ENCODE assay signal across 15 cellular contexts in genomic region chr1:54835970-54836369, GRCh38. TPM values are rescaled to one million over a fixed set of nuclear protein-coding genes. Genes with fewer than 3 reads are reported as not detected.
"Had no signal": no experiment of that assay in that cellular context is flagged by ENCODE, and none has a peak within 500 bp of the region (broad histone marks: within the 10 kb centered on the region; RNA-seq: fewer than 3 reads in every experiment).

No MANE protein-coding gene starts in this region.

- H3K27me3 ChIP-seq: testis, vagina had no signal

- H3K4me3 ChIP-seq: testis, vagina had no signal

- H3K27me3 Mint-ChIP-seq: activated T-cell treated with anti-CD3 and anti-CD28 coated beads, Interleukin-2, amount 50 U/mL, for 24 hours; T-helper 17 cell had no signal

- H3K4me1 ChIP-seq: testis, vagina had no signal

- H3K27ac Mint-ChIP-seq: activated naive CD8-positive, alpha-beta T cell treated with anti-CD3 and anti-CD28 coated beads, Interleukin-2, amount 10 ng/mL, durations not matched to agents 7 days and 5 days; activated T-cell treated with anti-CD3 and anti-CD28 coated beads, Interleukin-2, amount 50 U/mL, for 24 hours; nephron progenitor cell; T-helper 17 cell had no signal

- H3K4me3 Mint-ChIP-seq: activated naive CD8-positive, alpha-beta T cell treated with anti-CD3 and anti-CD28 coated beads, Interleukin-2, amount 10 ng/mL, durations not matched to agents 7 days and 5 days; activated T-cell treated with anti-CD3 and anti-CD28 coated beads, Interleukin-2, amount 50 U/mL, for 24 hours; nephron progenitor cell; T-helper 17 cell had no signal

- DNase-seq: activated CD4-positive, alpha-beta T cell treated with anti-CD3 and anti-CD28 coated beads, Interleukin-2, amount 50 U/mL, for 1 hour; activated CD4-positive, CD25-positive, alpha-beta regulatory T cell; activated gamma-delta T cell; activated naive CD8-positive, alpha-beta T cell treated with anti-CD3 and anti-CD28 coated beads, Interleukin-2, amount 10 ng/mL, durations not matched to agents 7 days and 5 days; activated T-cell treated with anti-CD3 and anti-CD28 coated beads, Interleukin-2, amount 50 U/mL, for 24 hours; anterior cingulate cortex; foreskin melanocyte; mesendoderm; nephron progenitor cell; stimulated activated CD4-positive, alpha-beta T cell treated with anti-CD3 and anti-CD28 coated beads, Interleukin-12 subunit alpha, Interleukin-12 subunit beta, amount 100 ng/mL, for 4 hours; stimulated activated naive CD8-positive, alpha-beta T cell treated with anti-CD3 and anti-CD28 coated beads, Interleukin-15, Interleukin-2, amounts not matched to agents 100 U/mL and 50 U/mL, for 24 hours; T-helper 17 cell; testis had no signal

- H3K9me3 ChIP-seq: testis, vagina had no signal

- H3K4me1 Mint-ChIP-seq: activated naive CD8-positive, alpha-beta T cell treated with anti-CD3 and anti-CD28 coated beads, Interleukin-2, amount 10 ng/mL, durations not matched to agents 7 days and 5 days; T-helper 17 cell had no signal

- H3K36me3 Mint-ChIP-seq: activated naive CD8-positive, alpha-beta T cell treated with anti-CD3 and anti-CD28 coated beads, Interleukin-2, amount 10 ng/mL, durations not matched to agents 7 days and 5 days had no signal

- ATAC-seq: stimulated activated naive CD8-positive, alpha-beta T cell treated with anti-CD3 and anti-CD28 coated beads, Interleukin-15, Interleukin-2, amounts not matched to agents 100 U/mL and 50 U/mL, for 24 hours; T-helper 17 cell had no signal

- H3K9me3 Mint-ChIP-seq: activated naive CD8-positive, alpha-beta T cell treated with anti-CD3 and anti-CD28 coated beads, Interleukin-2, amount 10 ng/mL, durations not matched to agents 7 days and 5 days had no signal

- H3K36me3 ChIP-seq: vagina had no signal

- H3K27ac ChIP-seq: testis, vagina had no signal

RNA-seq across cellular contexts. Expression of gene TTC22, which starts 34.8 kb away (rescaled TPM):
- total RNA-seq: osteoblast had no signal
